In the genomic region with DNA sequence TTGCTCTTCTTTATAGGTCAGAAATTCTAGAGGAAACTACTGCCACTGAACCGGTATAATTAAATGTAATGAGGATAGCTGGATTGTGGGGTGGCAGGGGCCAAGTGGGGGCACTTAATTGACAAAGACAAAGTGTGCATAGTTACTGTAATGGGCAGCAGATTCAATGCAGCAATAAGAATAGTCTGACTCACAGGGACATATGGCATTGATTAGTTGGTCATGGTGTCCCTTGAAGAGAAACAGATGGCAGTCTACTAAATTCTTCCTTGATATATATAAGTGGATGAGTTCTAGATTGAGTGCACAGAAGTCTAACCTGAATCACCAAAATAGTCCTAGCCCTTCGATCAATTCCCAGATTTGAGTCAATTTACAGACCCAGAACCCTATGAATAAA, we compare ENCODE assay signal across 1 cellular context.
TF ChIP-seq lines count a peak whose summit lies in the region.

No MANE protein-coding gene starts in this region.

TF ChIP-seq in GM23338, 12 proteins besides CTCF, POLR2A, EP300 and RAD21 (continued from another document):
- TF ChIP-seq, protein P1, sequence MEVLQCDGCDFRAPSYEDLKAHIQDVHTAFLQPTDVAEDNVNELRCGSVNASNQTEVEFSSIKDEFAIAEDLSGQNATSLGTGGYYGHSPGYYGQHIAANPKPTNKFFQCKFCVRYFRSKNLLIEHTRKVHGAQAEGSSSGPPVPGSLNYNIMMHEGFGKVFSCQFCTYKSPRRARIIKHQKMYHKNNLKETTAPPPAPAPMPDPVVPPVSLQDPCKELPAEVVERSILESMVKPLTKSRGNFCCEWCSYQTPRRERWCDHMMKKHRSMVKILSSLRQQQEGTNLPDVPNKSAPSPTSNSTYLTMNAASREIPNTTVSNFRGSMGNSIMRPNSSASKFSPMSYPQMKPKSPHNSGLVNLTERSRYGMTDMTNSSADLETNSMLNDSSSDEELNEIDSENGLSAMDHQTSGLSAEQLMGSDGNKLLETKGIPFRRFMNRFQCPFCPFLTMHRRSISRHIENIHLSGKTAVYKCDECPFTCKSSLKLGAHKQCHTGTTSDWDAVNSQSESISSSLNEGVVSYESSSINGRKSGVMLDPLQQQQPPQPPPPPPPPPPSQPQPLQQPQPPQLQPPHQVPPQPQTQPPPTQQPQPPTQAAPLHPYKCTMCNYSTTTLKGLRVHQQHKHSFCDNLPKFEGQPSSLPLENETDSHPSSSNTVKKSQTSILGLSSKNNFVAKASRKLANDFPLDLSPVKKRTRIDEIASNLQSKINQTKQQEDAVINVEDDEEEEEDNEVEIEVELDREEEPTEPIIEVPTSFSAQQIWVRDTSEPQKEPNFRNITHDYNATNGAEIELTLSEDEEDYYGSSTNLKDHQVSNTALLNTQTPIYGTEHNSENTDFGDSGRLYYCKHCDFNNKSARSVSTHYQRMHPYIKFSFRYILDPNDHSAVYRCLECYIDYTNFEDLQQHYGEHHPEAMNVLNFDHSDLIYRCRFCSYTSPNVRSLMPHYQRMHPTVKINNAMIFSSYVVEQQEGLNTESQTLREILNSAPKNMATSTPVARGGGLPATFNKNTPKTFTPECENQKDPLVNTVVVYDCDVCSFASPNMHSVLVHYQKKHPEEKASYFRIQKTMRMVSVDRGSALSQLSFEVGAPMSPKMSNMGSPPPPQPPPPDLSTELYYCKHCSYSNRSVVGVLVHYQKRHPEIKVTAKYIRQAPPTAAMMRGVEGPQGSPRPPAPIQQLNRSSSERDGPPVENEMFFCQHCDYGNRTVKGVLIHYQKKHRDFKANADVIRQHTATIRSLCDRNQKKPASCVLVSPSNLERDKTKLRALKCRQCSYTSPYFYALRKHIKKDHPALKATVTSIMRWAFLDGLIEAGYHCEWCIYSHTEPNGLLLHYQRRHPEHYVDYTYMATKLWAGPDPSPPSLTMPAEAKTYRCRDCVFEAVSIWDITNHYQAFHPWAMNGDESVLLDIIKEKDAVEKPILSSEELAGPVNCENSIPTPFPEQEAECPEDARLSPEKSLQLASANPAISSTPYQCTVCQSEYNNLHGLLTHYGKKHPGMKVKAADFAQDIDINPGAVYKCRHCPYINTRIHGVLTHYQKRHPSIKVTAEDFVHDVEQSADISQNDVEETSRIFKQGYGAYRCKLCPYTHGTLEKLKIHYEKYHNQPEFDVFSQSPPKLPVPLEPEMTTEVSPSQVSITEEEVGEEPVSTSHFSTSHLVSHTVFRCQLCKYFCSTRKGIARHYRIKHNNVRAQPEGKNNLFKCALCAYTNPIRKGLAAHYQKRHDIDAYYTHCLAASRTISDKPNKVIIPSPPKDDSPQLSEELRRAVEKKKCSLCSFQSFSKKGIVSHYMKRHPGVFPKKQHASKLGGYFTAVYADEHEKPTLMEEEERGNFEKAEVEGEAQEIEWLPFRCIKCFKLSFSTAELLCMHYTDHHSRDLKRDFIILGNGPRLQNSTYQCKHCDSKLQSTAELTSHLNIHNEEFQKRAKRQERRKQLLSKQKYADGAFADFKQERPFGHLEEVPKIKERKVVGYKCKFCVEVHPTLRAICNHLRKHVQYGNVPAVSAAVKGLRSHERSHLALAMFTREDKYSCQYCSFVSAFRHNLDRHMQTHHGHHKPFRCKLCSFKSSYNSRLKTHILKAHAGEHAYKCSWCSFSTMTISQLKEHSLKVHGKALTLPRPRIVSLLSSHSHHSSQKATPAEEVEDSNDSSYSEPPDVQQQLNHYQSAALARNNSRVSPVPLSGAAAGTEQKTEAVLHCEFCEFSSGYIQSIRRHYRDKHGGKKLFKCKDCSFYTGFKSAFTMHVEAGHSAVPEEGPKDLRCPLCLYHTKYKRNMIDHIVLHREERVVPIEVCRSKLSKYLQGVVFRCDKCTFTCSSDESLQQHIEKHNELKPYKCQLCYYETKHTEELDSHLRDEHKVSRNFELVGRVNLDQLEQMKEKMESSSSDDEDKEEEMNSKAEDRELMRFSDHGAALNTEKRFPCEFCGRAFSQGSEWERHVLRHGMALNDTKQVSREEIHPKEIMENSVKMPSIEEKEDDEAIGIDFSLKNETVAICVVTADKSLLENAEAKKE (CRISPR knock-in tag; IDR thresholded peaks at IDR 0.05), result no peak
- TF ChIP-seq ZNF331 (CRISPR knock-in tag; IDR thresholded peaks at IDR 0.05; ENCODE audit: low read depth), result no peak
- TF ChIP-seq JUNB (IDR thresholded peaks at IDR 0.05; ENCODE audit: unreplicated experiment), result no peak
- TF ChIP-seq REST (IDR thresholded peaks at IDR 0.05; ENCODE audit: unreplicated experiment), result no peak
- no peak for TF ChIP-seq ZNF114 (CRISPR knock-in tag; IDR thresholded peaks at IDR 0.05)
- TF ChIP-seq CREB1 (CRISPR knock-in tag; IDR thresholded peaks at IDR 0.05; ENCODE audit: low read depth), result no peak
